Comparison of ENCODE assay signal across 8 cellular contexts in genomic region chr18:60053747-60054304, GRCh38.
DNase-seq lines count a peak whose midpoint lies in the region; ATAC-seq and TF ChIP-seq lines count a peak whose summit lies in the region.

No MANE protein-coding gene starts in this region.

- intact Hi-C loops in Caco-2 (cut with micrococcal nuclease; ENCODE audit: unreplicated experiment) = loop anchor here (10.0 kb wide), 1 partner anchor 59 kb away; no protein-coding TSS in a partner anchor

- no peaks in the 10 kb centered on the region for H3K4me1 Mint-ChIP-seq in Caco-2 (ENCODE audit: low read depth, unreplicated experiment)

- no peaks in the 10 kb centered on the region for H3K27me3 ChIP-seq in Caco-2 (replicated peaks; ENCODE audit: control insufficient read depth, insufficient read depth, low read length)

- CTCF ChIA-PET in Caco-2 (lab: Charles Lee) = no interaction called here

- H3K9me3 ChIP-seq in Caco-2 = no peaks in the 10 kb centered on the region

- TF ChIP-seq CTCF in Caco-2 (IDR thresholded peaks at IDR 0.05; ENCODE audit: insufficient read depth in 1 of 2, low read depth in 1 of 2, low read length in 1 of 2, severe bottlenecking in 1 of 2, unreplicated experiment in 1 of 2) = no peak

- no peaks in the 10 kb centered on the region for H3K27me3 Mint-ChIP-seq in Caco-2 (ENCODE audit: insufficient read depth, unreplicated experiment)

- no TSS peak for BruUV-seq in Caco-2 (replicated peaks; lab: Mats Ljungman, UMichigan)

- H3K27ac Mint-ChIP-seq in Caco-2 (ENCODE audit: unreplicated experiment) = no peak overlapping the region

- ATAC-seq in HG03439 (IDR thresholded peaks at IDR 0.05; ENCODE audit: unreplicated experiment) = peak; percentile 87
- no peak for ATAC-seq in GM21423 (IDR thresholded peaks at IDR 0.05; ENCODE audit: unreplicated experiment)
- no peak for ATAC-seq in HG03159 (IDR thresholded peaks at IDR 0.05; ENCODE audit: unreplicated experiment)

- no peaks in the 10 kb centered on the region for H3K4me1 ChIP-seq in Caco-2

- no peaks in the 10 kb centered on the region for H3K9me3 Mint-ChIP-seq in Caco-2 (ENCODE audit: unreplicated experiment)

- no peak overlapping the region for H3K4me3 ChIP-seq in Caco-2 (ENCODE audit: low read depth, low read length)

- POLR2A ChIA-PET in Caco-2 (lab: Charles Lee) = no interaction called here

- no peaks in the 10 kb centered on the region for H3K36me3 Mint-ChIP-seq in Caco-2 (ENCODE audit: insufficient read depth, unreplicated experiment)

- DNase-seq in Caco-2 (peak; percentile 2 to 48), SW480 (ENCODE audit: low spot score) (peak; percentile 94), inferior parietal cortex (ENCODE audit: extremely low spot score) (peak; percentile 48), T-helper 9 cell (no peak)
- DNase-seq in activated CD4-positive, alpha-beta T cell treated with anti-CD3 and anti-CD28 coated beads for 4 hours = no peak

- H3K4me3 Mint-ChIP-seq in Caco-2 (ENCODE audit: unreplicated experiment) = peak overlapping the region; percentile 11

- H3K36me3 ChIP-seq in Caco-2 (ENCODE audit: control insufficient read depth, insufficient read depth, low read length) = no peaks in the 10 kb centered on the region

Comparison
In these comparisons a context has a peak if more than half of its experiments do, and no peak if none do; other contexts are left out.
1. DNase-seq: peak in Caco-2 (2 of 2), SW480 (single experiment) and inferior parietal cortex (single experiment); none in T-helper 9 cell (single experiment) and activated CD4-positive, alpha-beta T cell treated with anti-CD3 and anti-CD28 coated beads for 4 hours (0 of 2).